26 cellular contexts compared by ENCODE assay signal in genomic region chr5:29378104-29378503, GRCh38.
"Had no signal": no experiment of that assay in that cellular context is flagged by ENCODE, and none has a peak within 500 bp of the region (broad histone marks: within the 10 kb centered on the region; RNA-seq: fewer than 3 reads in every experiment).

No MANE protein-coding gene starts in this region.

- H3K27me3 ChIP-seq: dorsolateral prefrontal cortex, esophagus muscularis mucosa, esophagus squamous epithelium, foreskin keratinocyte, gastrocnemius medialis, gastroesophageal sphincter, heart left ventricle, heart right ventricle, hepatocyte had no signal

- FAIRE-seq: endothelial cell of umbilical vein had no signal

- H3K79me2 ChIP-seq: hepatocyte had no signal

- H3K4me1 ChIP-seq: esophagus muscularis mucosa, esophagus squamous epithelium, foreskin keratinocyte, gastrocnemius medialis, gastroesophageal sphincter, heart left ventricle, heart right ventricle had no signal

- H3K36me3 ChIP-seq: esophagus muscularis mucosa, esophagus squamous epithelium, gastrocnemius medialis, gastroesophageal sphincter, heart left ventricle, heart right ventricle had no signal

- H2AFZ ChIP-seq: hepatocyte had no signal

- H3K4me3 ChIP-seq: coronary artery, dorsolateral prefrontal cortex, esophagus muscularis mucosa, esophagus squamous epithelium, gastrocnemius medialis, gastroesophageal sphincter, heart left ventricle, heart right ventricle, hepatocyte had no signal

- H3K27ac ChIP-seq: coronary artery, dorsolateral prefrontal cortex, epithelial cell of prostate, esophagus muscularis mucosa, esophagus squamous epithelium, foreskin keratinocyte, gastrocnemius medialis, gastroesophageal sphincter, heart left ventricle, heart right ventricle, hepatocyte had no signal

- H3K9me3 ChIP-seq: esophagus muscularis mucosa, esophagus squamous epithelium, gastrocnemius medialis, gastroesophageal sphincter had no signal

- ATAC-seq: effector memory CD8-positive, alpha-beta T cell; esophagus mucosa; foreskin keratinocyte; gastrocnemius medialis; gastroesophageal sphincter; heart left ventricle; heart right ventricle had no signal

- DNase-seq: cortex of kidney; dermis blood vessel endothelial cell; dorsolateral prefrontal cortex; effector CD4-positive, alpha-beta T cell; effector CD8-positive, alpha-beta T cell; effector memory CD4-positive, alpha-beta T cell; effector memory CD8-positive, alpha-beta T cell; endodermal cell; erythroblast; esophagus squamous epithelium; foreskin fibroblast; foreskin keratinocyte; foreskin melanocyte; gastrocnemius medialis; glutamatergic neuron; head of caudate nucleus; heart left ventricle; heart right ventricle; hippocampal formation had no signal

- H3K4me2 ChIP-seq: hepatocyte had no signal
